In the genomic region with DNA sequence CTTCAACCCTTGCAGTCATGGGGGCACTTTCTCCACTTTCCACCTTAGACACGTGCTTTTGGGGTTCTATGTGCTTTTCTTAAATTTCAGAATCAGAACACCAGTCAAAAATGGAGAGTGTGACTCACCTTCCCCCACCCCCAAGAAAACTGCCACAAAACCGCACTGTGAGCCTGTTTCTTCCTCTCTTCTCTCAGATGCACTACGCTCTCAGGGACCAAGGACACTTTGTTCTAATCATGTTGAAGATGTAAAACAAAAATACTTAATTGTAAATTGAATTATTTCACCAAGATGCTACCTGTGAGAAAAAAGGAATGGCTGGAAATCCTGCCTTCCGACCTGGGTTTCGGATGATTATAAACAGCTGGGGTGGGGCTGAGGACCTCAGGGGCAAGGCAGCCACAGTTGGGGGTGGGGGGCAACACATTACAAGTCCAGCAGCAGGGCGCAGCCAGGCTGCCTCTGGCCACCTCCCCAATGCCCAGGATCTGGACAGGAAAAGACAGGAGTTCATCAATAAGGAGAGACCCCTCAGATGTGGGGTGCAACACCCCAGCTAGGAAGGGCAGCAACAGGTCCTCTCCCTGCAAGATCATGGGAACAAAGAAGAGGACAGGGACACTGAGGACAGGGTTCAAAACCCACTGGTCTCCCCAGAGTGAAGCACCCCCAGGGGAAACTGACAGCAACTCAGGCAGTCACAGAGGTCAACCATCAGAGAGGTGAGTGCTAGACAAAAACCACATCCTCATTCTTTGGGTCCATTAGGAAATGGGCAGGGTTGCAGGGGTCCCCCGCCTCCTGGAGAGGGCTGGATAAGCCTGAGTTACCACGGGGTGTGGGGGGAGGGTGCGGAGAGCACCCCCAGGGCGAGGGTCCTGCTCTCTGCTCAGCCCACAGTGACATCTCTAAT, we compare ENCODE assay signal across 8 cellular contexts. TPM values are rescaled to one million over a fixed set of nuclear protein-coding genes. Genes with fewer than 3 reads are reported as not detected.
A peak's percentile ranks its signal among the peaks of the same experiment; 100 is the strongest.
DNase-seq lines count a peak whose midpoint lies in the region; ATAC-seq, FAIRE-seq and TF ChIP-seq lines count a peak whose summit lies in the region.

No MANE protein-coding gene starts in this region.

- no peaks in the 10 kb centered on the region for H3K36me3 ChIP-seq in Peyer's patch

- FAIRE-seq in frontal cortex (lab: Jason Lieb, UNC), result no peak

- peaks cover 0 to 33% (median 11%) of the 10 kb centered on the region in 4 donors for H3K4me1 ChIP-seq in Peyer's patch

- peak; percentile 41 for ATAC-seq in HG02678 (IDR thresholded peaks at IDR 0.05; ENCODE audit: unreplicated experiment)

- TF ChIP-seq POLR2A in Peyer's patch (IDR thresholded peaks at IDR 0.05), result no peak

- peak overlapping the region; percentile 31 for H3K4me3 ChIP-seq in GM12864 (ENCODE audit: low read depth, low read length)
- H3K4me3 ChIP-seq in Peyer's patch, result peak overlapping the region in 2 of 4 donors; percentile 13 to 34

- no peaks in the 10 kb centered on the region for H3K27me3 ChIP-seq in Peyer's patch

- peak overlapping the region; percentile 76 to 96 (median 87) for H3K27ac ChIP-seq in Peyer's patch

- H3K9me3 ChIP-seq in Peyer's patch, result no peaks in the 10 kb centered on the region

- TF ChIP-seq CTCF in GM12864 (IDR thresholded peaks at IDR 0.05; ENCODE audit: low read depth, low read length, missing control alignments) (no peak), Peyer's patch (IDR thresholded peaks at IDR 0.05) (no peak)

- DNase-seq in GM12864 (ENCODE audit: low read depth) (peak; percentile 80), Peyer's patch (peak; percentile 38 to 92 (median 86)), anterior cingulate cortex (lab: John Stamatoyannopoulos, UW) (no peak), NCI-H748 treated with DMSO at 0.1 percent for 48 hours (lab: John Stamatoyannopoulos, UW) (no peak), frontal cortex (ENCODE audit: low spot score in 2 of 2) (no peak)
- DNase-seq in activated naive CD4-positive, alpha-beta T cell treated with Interleukin-2 at 50 U/mL for 16 hours, result peak; percentile 88
- DNase-seq in stimulated activated CD4-positive, alpha-beta T cell treated with anti-CD3 and anti-CD28 coated beads, Interleukin-12 subunit alpha, Interleukin-12 subunit beta, amount 100 ng/mL, for 24 hours (ENCODE audit: low read depth in 2 of 2), result peak; percentile 69 to 77

RNA-seq across cellular contexts. Expression of a gene that starts 33.7 kb away (rescaled TPM):
- total RNA-seq in Peyer's patch (100 to 1,000 TPM in 1 of 4 donors, 10 to 100 TPM in 3; 24.3 to 124 (median 30.0) TPM), frontal cortex (7.7 TPM)

Comparison
In these comparisons a context has a peak if more than half of its experiments do, and no peak if none do; other contexts are left out.
1. DNase-seq: peak in GM12864 (single experiment), Peyer's patch (3 of 3), activated naive CD4-positive, alpha-beta T cell treated with Interleukin-2 at 50 U/mL for 16 hours (single experiment) and stimulated activated CD4-positive, alpha-beta T cell treated with anti-CD3 and anti-CD28 coated beads, Interleukin-12 subunit alpha, Interleukin-12 subunit beta, amount 100 ng/mL, for 24 hours (2 of 2); none in anterior cingulate cortex (0 of 58), NCI-H748 treated with DMSO at 0.1 percent for 48 hours (single experiment) and frontal cortex (0 of 2).